In genomic region chr17:37608369-37609169, GRCh38 we compare ENCODE assay signal across 9 cellular contexts. TPM values are rescaled to one million over a fixed set of nuclear protein-coding genes. Genes with fewer than 3 reads are reported as not detected.
A peak's percentile ranks its signal among the peaks of the same experiment; 100 is the strongest.
DNase-seq lines count a peak whose midpoint lies in the region; ATAC-seq, FAIRE-seq and TF ChIP-seq lines count a peak whose summit lies in the region.
"Had no signal": no experiment of that assay in that cellular context is flagged by ENCODE, and none has a peak within 500 bp of the region (broad histone marks: within the 10 kb centered on the region; RNA-seq: fewer than 3 reads in every experiment).

No MANE protein-coding gene starts in this region.

- no peaks in the 10 kb centered on the region for H3K9me3 ChIP-seq in PC-3 (ENCODE audit: low read length)
- no peaks in the 10 kb centered on the region for H3K9me3 ChIP-seq in breast epithelium
- no peaks in the 10 kb centered on the region for H3K9me3 ChIP-seq in small intestine (ENCODE audit: control insufficient read depth, low read depth)

- no peaks in the 10 kb centered on the region for H3F3A ChIP-seq in PC-3 (ENCODE audit: low read length, unreplicated experiment)

- no peaks in the 10 kb centered on the region; the same call in 1 of the 2 replicates for H4K20me1 ChIP-seq in PC-3 (ENCODE audit: low read length)

- peaks cover 5% of the 10 kb centered on the region; the same call in 1 of the 2 replicates for H3K36me3 ChIP-seq in PC-3 (ENCODE audit: low read depth, low read length)
- peaks cover 2% of the 10 kb centered on the region for H3K36me3 ChIP-seq in breast epithelium
- peaks cover 2% of the 10 kb centered on the region in 2 donors for H3K36me3 ChIP-seq in small intestine (ENCODE audit: control insufficient read depth in 2 of 2, insufficient read depth in 2 of 2, low read length in 2 of 2)

- TF ChIP-seq POLR2A in breast epithelium (IDR thresholded peaks at IDR 0.05) = no peak

- no peak for FAIRE-seq in small intestine (lab: Jason Lieb, UNC)
- FAIRE-seq: TTC549 had no signal

- H3K9me2 ChIP-seq in PC-3 (replicated peaks; ENCODE audit: low read length) = no peaks in the 10 kb centered on the region

- peak overlapping the region; percentile 99 for H3K4me2 ChIP-seq in PC-3 (ENCODE audit: low read length)

- DNase-seq in PC-3 (peak; percentile 2), breast epithelium (ENCODE audit: low spot score in 2 of 2) (no peak), iPS-NIHi7 (ENCODE audit: extremely low spot score) (peak; percentile 68), small intestine (peak; percentile 35), SHP77 treated with DMSO at 0.1 percent for 48 hours (lab: John Stamatoyannopoulos, UW) (no peak)

- H3K27ac ChIP-seq in C4-2B (peak overlapping the region; percentile 91), PC-3 (ENCODE audit: low read length) (no peak overlapping the region; the same call in 1 of the 2 replicates), breast epithelium (peak overlapping the region; percentile 89 to 91), small intestine (ENCODE audit: low read depth in 1 of 2, low read length in 1 of 2) (peak overlapping the region; percentile 80 to 93)

- CTCF ChIA-PET in PC-3 (lab: Charles Lee) = no interaction called here

- TF ChIP-seq CTCF in C4-2B (conservative IDR thresholded peaks at IDR 0.05) (no peak), PC-3 (conservative IDR thresholded peaks at IDR 0.05; ENCODE audit: low read depth, low read length) (no peak), breast epithelium (IDR thresholded peaks at IDR 0.05) (no peak)

- TSS peak; percentile 64 for BruUV-seq in PC-3 (replicated peaks; lab: Mats Ljungman, UMichigan)

- H3K27me3 ChIP-seq in PC-3 (ENCODE audit: low read length) (no peaks in the 10 kb centered on the region), breast epithelium (no peaks in the 10 kb centered on the region), small intestine (ENCODE audit: control insufficient read depth in 2 of 2, insufficient read depth in 2 of 2, low read length in 2 of 2) (no peaks in the 10 kb centered on the region)

- 0% methylated on average over 25 to 26 of the region's 26 CpGs for WGBS in small intestine, 3 donors

- H3K4me1 ChIP-seq in PC-3 (ENCODE audit: insufficient read depth, low read length) (peaks cover 24% of the 10 kb centered on the region), breast epithelium (no peaks in the 10 kb centered on the region), small intestine (ENCODE audit: control insufficient read depth in 2 of 2, insufficient read depth in 1 of 2, low read depth in 1 of 2, low read length in 1 of 2) (peaks cover 0 to 9% of the 10 kb centered on the region in 2 donors)

- peak overlapping the region; percentile 77 for H2AFZ ChIP-seq in PC-3 (ENCODE audit: low read length)

- peaks cover 45% of the 10 kb centered on the region for H3K79me2 ChIP-seq in PC-3 (ENCODE audit: low read length)

- ATAC-seq in GM19351 (IDR thresholded peaks at IDR 0.05; ENCODE audit: unreplicated experiment) (peak; percentile 19), HG03558 (IDR thresholded peaks at IDR 0.05; ENCODE audit: extremely low read depth, unreplicated experiment) (peak; percentile 3), PC-3 (peak; percentile 33)

- peak overlapping the region; percentile 85 for H3K9ac ChIP-seq in PC-3 (ENCODE audit: low read length)

- H3K4me3 ChIP-seq in PC-3 (ENCODE audit: low read length) (peak overlapping the region; percentile 90), breast epithelium (peak overlapping the region; percentile 84 to 99 (median 90)), small intestine (ENCODE audit: low read depth in 1 of 2, low read length in 2 of 2) (peak overlapping the region; percentile 99 to 100)

- POLR2A ChIA-PET in PC-3 (lab: Charles Lee; ENCODE audit: unreplicated experiment) = interaction anchor here (0.8 kb wide), 1 partner anchor 158 kb away, joined by 6 read pairs; no protein-coding TSS in a partner anchor

- intact Hi-C loops in PC-3 (cut with micrococcal nuclease) = no loop called here
- intact Hi-C loops in breast epithelium (cut with DNase I; ENCODE audit: low total_unique reads) = no loop called here

RNA-seq across cellular contexts. Expression of gene SYNRG, which starts 0.6 kb away (rescaled TPM):
- total RNA-seq in PC-3 (2014; rRNA removed) (7.3 and 9.7 TPM in 2 replicates), breast epithelium (10 to 100 TPM; 20.2 to 38.2 (median 34.4) TPM)
- polyA plus RNA-seq in small intestine = 1 to 10 TPM; 7.6 to 9.7 (median 8.7) TPM

RNA-seq across cellular contexts. Expression of gene DDX52, which starts 34.7 kb away (rescaled TPM):
- total RNA-seq in PC-3 (2014; rRNA removed) = 12.5 and 12.9 TPM in 2 replicates
- total RNA-seq in breast epithelium = 10 to 100 TPM; 15.8 to 29.3 (median 20.0) TPM
- polyA plus RNA-seq in small intestine = 10 to 100 TPM; 16.8 to 18.1 (median 17.1) TPM

Comparison
In these comparisons a context has a peak if more than half of its experiments do, and no peak if none do; other contexts are left out.
1. DNase-seq: peak in PC-3 (single experiment), iPS-NIHi7 (single experiment) and small intestine (single experiment); none in breast epithelium (0 of 2) and SHP77 treated with DMSO at 0.1 percent for 48 hours (single experiment).
2. Peak in every context shown above with its lines, with median percentiles within 50 percentile points of each other: ATAC-seq and H3K4me3 ChIP-seq.